ENCODE assay signal across 8 cellular contexts in genomic region chr10:128124813-128125403, GRCh38. TPM values are rescaled to one million over a fixed set of nuclear protein-coding genes. Genes with fewer than 3 reads are reported as not detected.
DNase-seq lines count a peak whose midpoint lies in the region; ATAC-seq and TF ChIP-seq lines count a peak whose summit lies in the region.

No MANE protein-coding gene starts in this region.

- peak overlapping the region; percentile 98 for H3K4me3 ChIP-seq in BLaER1
- H3K4me3 ChIP-seq in HL-60 (replicated peaks; ENCODE audit: insufficient read depth, low read length) = peak overlapping the region; percentile 90

- peaks cover 51% of the 10 kb centered on the region for H4K20me1 ChIP-seq in BLaER1

- H3K9me3 ChIP-seq in BLaER1 = no peaks in the 10 kb centered on the region

- peaks cover 34% of the 10 kb centered on the region for H3K4me1 Mint-ChIP-seq in activated naive CD8-positive, alpha-beta T cell treated with anti-CD3 and anti-CD28 coated beads, Interleukin-2, amount 50 U/mL, for 24 hours

- no peaks in the 10 kb centered on the region for H3K9me3 Mint-ChIP-seq in activated naive CD8-positive, alpha-beta T cell treated with anti-CD3 and anti-CD28 coated beads, Interleukin-2, amount 50 U/mL, for 24 hours

- no peaks in the 10 kb centered on the region for H3K27me3 ChIP-seq in BLaER1
- no peaks in the 10 kb centered on the region for H3K27me3 ChIP-seq in HL-60 (ENCODE audit: insufficient read depth, poor library complexity, severe bottlenecking)

- H3K36me3 ChIP-seq in BLaER1 = peaks cover 35% of the 10 kb centered on the region

- H3K4me3 Mint-ChIP-seq in activated naive CD8-positive, alpha-beta T cell treated with anti-CD3 and anti-CD28 coated beads, Interleukin-2, amount 50 U/mL, for 24 hours = peak overlapping the region; percentile 96

- peak overlapping the region; percentile 90 for H3K4me2 ChIP-seq in BLaER1

- peak overlapping the region; percentile 83 for H3K27ac Mint-ChIP-seq in activated naive CD8-positive, alpha-beta T cell treated with anti-CD3 and anti-CD28 coated beads, Interleukin-2, amount 50 U/mL, for 24 hours

- no peak for TF ChIP-seq CTCF in HL-60 (IDR thresholded peaks at IDR 0.05; ENCODE audit: insufficient read depth, low read length)

- H3K9ac ChIP-seq in BLaER1 = peak overlapping the region; percentile 99

- no peak for ATAC-seq in activated naive CD8-positive, alpha-beta T cell treated with anti-CD3 and anti-CD28 coated beads, Interleukin-2, amount 50 U/mL, for 24 hours
- no peak for ATAC-seq in GM18505 (IDR thresholded peaks at IDR 0.05; ENCODE audit: unreplicated experiment)

- peaks cover 50% of the 10 kb centered on the region for H3K36me3 Mint-ChIP-seq in activated naive CD8-positive, alpha-beta T cell treated with anti-CD3 and anti-CD28 coated beads, Interleukin-2, amount 50 U/mL, for 24 hours (ENCODE audit: low read depth)

- H3K27ac ChIP-seq in BLaER1 = peak overlapping the region; percentile 98
- peak overlapping the region; percentile 90 for H3K27ac ChIP-seq in HL-60 (replicated peaks)

- DNase-seq in HL-60 (ENCODE audit: low read depth in 1 of 2, low spot score in 1 of 2) (no peak), mesenteric fat pad (ENCODE audit: low spot score) (peak; percentile 84), NCI-H1436 (lab: John Stamatoyannopoulos, UW) (no peak), ecto neural progenitor cell (ENCODE audit: low spot score) (no peak)
- no peak for DNase-seq in activated naive CD8-positive, alpha-beta T cell treated with anti-CD3 and anti-CD28 coated beads, Interleukin-2, amount 50 U/mL, for 24 hours
- no peak for DNase-seq in activated CD4-positive, CD25-positive, alpha-beta regulatory T cell (lab: John Stamatoyannopoulos, UW)

- no peak for TF ChIP-seq POLR2A in GM18505 (IDR thresholded peaks at IDR 0.05; ENCODE audit: borderline replicate concordance, extremely low read depth, insufficient read depth, insufficient read length)

- peaks cover 20% of the 10 kb centered on the region for H3K27me3 Mint-ChIP-seq in activated naive CD8-positive, alpha-beta T cell treated with anti-CD3 and anti-CD28 coated beads, Interleukin-2, amount 50 U/mL, for 24 hours

- H3K4me1 ChIP-seq in BLaER1 = peaks cover 49% of the 10 kb centered on the region

RNA-seq across cellular contexts. Expression of gene MKI67, which starts 1.3 kb away (rescaled TPM):
- 0.39 TPM for total RNA-seq in mesenteric fat pad
